1 cellular context compared by ENCODE assay signal in the genomic region with DNA sequence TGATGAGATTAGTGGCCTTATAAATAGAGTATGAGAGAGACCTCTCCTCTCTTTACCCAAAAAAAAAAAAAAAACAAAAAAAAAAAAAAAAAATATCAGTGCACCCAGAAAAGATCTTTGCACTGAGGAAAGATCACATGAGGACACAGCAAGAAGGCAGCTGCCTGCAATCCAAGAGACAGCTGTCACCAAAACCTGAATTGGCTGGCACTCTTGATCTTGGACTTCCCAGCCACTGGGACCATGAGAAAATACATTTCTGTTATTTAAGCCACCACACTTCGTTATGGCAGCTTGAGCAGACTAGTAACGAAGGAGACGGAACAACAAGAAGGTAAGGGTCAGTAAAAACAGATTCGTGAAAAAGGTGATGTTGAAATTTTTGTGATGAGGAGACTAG.
TF ChIP-seq lines count a peak whose summit lies in the region.

No MANE protein-coding gene starts in this region.

TF ChIP-seq in liver, 16 proteins besides CTCF, POLR2A, EP300 and RAD21 (continued from another document):
- TF ChIP-seq, protein P1, sequence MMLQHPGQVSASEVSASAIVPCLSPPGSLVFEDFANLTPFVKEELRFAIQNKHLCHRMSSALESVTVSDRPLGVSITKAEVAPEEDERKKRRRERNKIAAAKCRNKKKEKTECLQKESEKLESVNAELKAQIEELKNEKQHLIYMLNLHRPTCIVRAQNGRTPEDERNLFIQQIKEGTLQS (IDR thresholded peaks at IDR 0.05): no peak
- TF ChIP-seq EGR1 (IDR thresholded peaks at IDR 0.05; ENCODE audit: low read depth in 2 of 2) (no peak), RXRA (IDR thresholded peaks at IDR 0.05) (no peak), FOXA1 (IDR thresholded peaks at IDR 0.05) (no peak), HNF4G (IDR thresholded peaks at IDR 0.05) (no peak)
TF ChIP-seq in liver: peak in this region for 0.
